In the genomic region with DNA sequence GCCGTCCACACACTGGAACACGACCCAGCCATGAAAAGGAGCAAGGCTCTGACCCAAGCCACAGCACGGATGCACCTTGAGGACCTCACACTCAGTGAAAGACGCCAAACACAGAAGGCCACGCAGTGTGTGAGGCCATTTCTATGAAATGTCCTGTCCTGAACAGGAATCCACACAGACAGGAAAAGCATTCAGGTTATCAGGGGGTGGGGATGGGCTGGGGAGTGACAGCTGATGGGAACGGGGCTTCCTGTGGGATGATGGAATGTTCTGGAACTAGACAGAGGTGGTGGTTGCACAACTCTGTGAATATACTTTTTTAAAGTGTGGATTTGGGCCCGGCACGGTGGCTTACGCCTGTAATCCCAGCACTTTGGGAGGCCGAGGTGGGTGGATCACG, we compare ENCODE assay signal across 19 cellular contexts. TPM values are rescaled to one million over a fixed set of nuclear protein-coding genes. Genes with fewer than 3 reads are reported as not detected.
DNase-seq lines count a peak whose midpoint lies in the region; ATAC-seq, FAIRE-seq and TF ChIP-seq lines count a peak whose summit lies in the region.
"Had no signal": no experiment of that assay in that cellular context is flagged by ENCODE, and none has a peak within 500 bp of the region (broad histone marks: within the 10 kb centered on the region; RNA-seq: fewer than 3 reads in every experiment).

No MANE protein-coding gene starts in this region.

- H2BK15ac ChIP-seq in H1 (ENCODE audit: low read length): no peak overlapping the region

- no peak overlapping the region for H4K5ac ChIP-seq in H1 (ENCODE audit: insufficient read length, low read depth, low read length)

- peaks cover 4 to 11% of the 10 kb centered on the region in 2 experiments for H4K20me1 ChIP-seq in H1 (replicated peaks in 1 of 2; ENCODE audit: control insufficient read depth in 1 of 2, insufficient read depth in 2 of 2, low read length in 2 of 2)

- H4K8ac ChIP-seq in H1 (ENCODE audit: extremely low read depth, insufficient read depth, low read length): 0 out of 2 replicates have a peak overlapping the region, but pooled peaks have one; percentile 0

- H3K4me2 ChIP-seq in H1 (ENCODE audit: insufficient read depth in 1 of 2, low read depth in 2 of 2, low read length in 2 of 2): no peak overlapping the region
- H3K4me2 ChIP-seq: KMS-11 had no signal

- no peaks in the 10 kb centered on the region for H3K36me3 ChIP-seq in CD8-positive, alpha-beta T cell (ENCODE audit: insufficient read depth, low read length)
- no peaks in the 10 kb centered on the region for H3K36me3 ChIP-seq in H1 (ENCODE audit: control insufficient read depth in 2 of 4, insufficient read depth in 4 of 4, low read length in 3 of 4)
- H3K36me3 ChIP-seq: pancreas had no signal

- H2BK120ac ChIP-seq in H1 (replicated peaks; ENCODE audit: low read depth, low read length): no peak overlapping the region

- peaks cover 41% of the 10 kb centered on the region for H3K4me1 ChIP-seq in CD8-positive, alpha-beta T cell (ENCODE audit: insufficient read depth, low read length)
- H3K4me1 ChIP-seq in H1 (replicated peaks in 1 of 4; ENCODE audit: control insufficient read depth in 3 of 4, insufficient read depth in 4 of 4, low read length in 3 of 4): peaks cover 0 to 16% (median 7%) of the 10 kb centered on the region in 4 experiments; a peak in 6 of 7 replicates
- H3K4me1 ChIP-seq: BE2C, pancreas had no signal

- no peak for TF ChIP-seq EP300 in H1 (IDR thresholded peaks at IDR 0.05; ENCODE audit: borderline replicate concordance in 1 of 2, low read depth in 2 of 2, low read length in 2 of 2)

- no peak overlapping the region for H4K91ac ChIP-seq in H1 (replicated peaks; ENCODE audit: insufficient read length, low read length)

- H3K79me2 ChIP-seq in H1 (ENCODE audit: control insufficient read depth in 1 of 2, insufficient read depth in 2 of 2, low read length in 2 of 2): no peaks in the 10 kb centered on the region; a peak in 1 of 4 replicates

- H3K9me3 Mint-ChIP-seq in CD8-positive, alpha-beta T cell: no peaks in the 10 kb centered on the region
- H3K9me3 Mint-ChIP-seq in natural killer cell treated with Interleukin-12 subunit alpha and Interleukin-12 subunit beta and Interleukin-15 and Interleukin-18, amount 100 ng/mL, for 72 hours: no peaks in the 10 kb centered on the region

- 93% methylated on average over 10 of the region's 11 CpGs; no CpG with 5 or more reads in 1 of the 2 experiments for WGBS in H1 (ENCODE audit: extremely low coverage in 1 of 2, insufficient coverage in 1 of 2, insufficient read length in 1 of 2, insufficient replicate concordance in 2 of 2, low coverage in 1 of 2, low lambda C conversion rate in 2 of 2, missing lambda C conversion rate in 1 of 2), 2 experiments

- no peak overlapping the region for H2AK5ac ChIP-seq in H1 (ENCODE audit: low read depth, low read length)

- intact Hi-C loops in CD8-positive, alpha-beta T cell (cut with DNase I, micrococcal nuclease): loop anchor here (5.0 kb wide), 2 partner anchors 37 to 58 kb away; a partner anchor contains a TSS

- DNase-seq in CD8-positive, alpha-beta T cell: no peak
- no peak for DNase-seq in T-helper 17 cell
- DNase-seq in H1 (ENCODE audit: low read depth in 1 of 2, low spot score in 2 of 2): no peak
- no peak for DNase-seq in natural killer cell treated with Interleukin-12 subunit alpha and Interleukin-12 subunit beta and Interleukin-15 and Interleukin-18, amount 100 ng/mL, for 72 hours (ENCODE audit: low spot score)
- DNase-seq in D341Med (ENCODE audit: low spot score): no peak
- DNase-seq in left lobe of liver (ENCODE audit: low spot score): no peak
- no peak for DNase-seq in HK-2 (ENCODE audit: unreplicated experiment)
- DNase-seq: anterior cingulate cortex, BE2C, dermis blood vessel endothelial cell, foreskin melanocyte, NCI-H1436, NCI-H345, pancreas, testis had no signal

- H3K4me1 Mint-ChIP-seq in CD8-positive, alpha-beta T cell (ENCODE audit: low read depth): peaks cover 26% of the 10 kb centered on the region
- peaks cover 21% of the 10 kb centered on the region for H3K4me1 Mint-ChIP-seq in T-helper 17 cell
- H3K4me1 Mint-ChIP-seq in natural killer cell treated with Interleukin-12 subunit alpha and Interleukin-12 subunit beta and Interleukin-15 and Interleukin-18, amount 100 ng/mL, for 72 hours (ENCODE audit: low read depth in 2 of 2): peaks cover 15 to 31% of the 10 kb centered on the region in 2 donors

- H3K36me3 Mint-ChIP-seq in CD8-positive, alpha-beta T cell: peaks cover 8% of the 10 kb centered on the region
- no peaks in the 10 kb centered on the region for H3K36me3 Mint-ChIP-seq in T-helper 17 cell (ENCODE audit: low read depth)
- H3K36me3 Mint-ChIP-seq in natural killer cell treated with Interleukin-12 subunit alpha and Interleukin-12 subunit beta and Interleukin-15 and Interleukin-18, amount 100 ng/mL, for 72 hours: no peaks in the 10 kb centered on the region

- no peak for TF ChIP-seq POLR2A in H1 (IDR thresholded peaks at IDR 0.05; ENCODE audit: control extremely low read depth in 1 of 2, low read depth in 2 of 2, low read length in 2 of 2)

- no peak overlapping the region for H3K9ac ChIP-seq in H1 (replicated peaks in 1 of 4; ENCODE audit: extremely low read depth in 1 of 4, low read depth in 3 of 4, low read length in 3 of 4)
- H3K9ac ChIP-seq: KMS-11 had no signal

- peaks cover 14% of the 10 kb centered on the region for H3K79me1 ChIP-seq in H1 (ENCODE audit: low read depth, low read length)

- no peak overlapping the region for H3K18ac ChIP-seq in H1 (ENCODE audit: extremely low read depth, low read length)

- FAIRE-seq in H1 (lab: Jason Lieb, UNC): no peak
- FAIRE-seq: pancreas had no signal

- ATAC-seq in CD8-positive, alpha-beta T cell: no peak
- ATAC-seq in T-helper 17 cell (no peak), left lobe of liver (no peak), GM18909 (IDR thresholded peaks at IDR 0.05; ENCODE audit: poor library complexity, unreplicated experiment) (no peak)
- no peak for ATAC-seq in natural killer cell treated with Interleukin-12 subunit alpha and Interleukin-12 subunit beta and Interleukin-15 and Interleukin-18, amount 100 ng/mL, for 72 hours
- ATAC-seq: pancreas had no signal

- no peak for TF ChIP-seq CTCF in CD8-positive, alpha-beta T cell (IDR thresholded peaks at IDR 0.05)
- no peak for TF ChIP-seq CTCF in H1 (IDR thresholded peaks at IDR 0.05; ENCODE audit: control extremely low read depth in 1 of 3, insufficient read depth in 1 of 3, low read depth in 1 of 3, low read length in 3 of 3)

- peak overlapping the region; percentile 52; the same call in 1 of the 2 replicates for H2BK5ac ChIP-seq in H1 (ENCODE audit: low read depth, low read length)

- H2BK12ac ChIP-seq in H1 (ENCODE audit: low read depth, low read length): peak overlapping the region; percentile 39; the same call in 1 of the 2 replicates

- TF ChIP-seq RAD21 in H1 (IDR thresholded peaks at IDR 0.05 in 1 of 2, conservative IDR thresholded peaks at IDR 0.05 in 1 of 2; ENCODE audit: low read depth in 2 of 2, low read length in 2 of 2): no peak

- no peak overlapping the region for H3K23ac ChIP-seq in H1 (ENCODE audit: insufficient read length)

- H3K23me2 ChIP-seq in H1 (ENCODE audit: low read depth, low read length): peaks cover 4% of the 10 kb centered on the region; the same call in 1 of the 2 replicates

- POLR2A ChIA-PET in CD8-positive, alpha-beta T cell (lab: Charles Lee): interaction anchor here (0.7 to 1.0 kb wide), 2 partner anchors 45 to 135 kb away, joined by 3 to 4 read pairs; a partner anchor contains a TSS
- POLR2A ChIA-PET in H1 (lab: Charles Lee; ENCODE audit: partially characterized antibody): interaction anchor here (0.8 to 1.1 kb wide), 2 partner anchors 30 to 82 kb away, joined by 3 read pairs; no protein-coding TSS in a partner anchor

- no peak overlapping the region for H2AFZ ChIP-seq in H1 (ENCODE audit: low read length)

- no peak overlapping the region for H2BK20ac ChIP-seq in H1 (ENCODE audit: low read length)

- no peak overlapping the region for H3K4me3 Mint-ChIP-seq in CD8-positive, alpha-beta T cell
- H3K4me3 Mint-ChIP-seq in T-helper 17 cell: no peak overlapping the region
- peak overlapping the region; percentile 85 for H3K4me3 Mint-ChIP-seq in natural killer cell treated with Interleukin-12 subunit alpha and Interleukin-12 subunit beta and Interleukin-15 and Interleukin-18, amount 100 ng/mL, for 72 hours

- CTCF ChIA-PET in CD8-positive, alpha-beta T cell (lab: Charles Lee): no interaction called here
- CTCF ChIA-PET in H1 (lab: Charles Lee; ENCODE audit: partially characterized antibody): interaction anchor here (0.7 to 2.3 kb wide), 9 partner anchors 10 to 89 kb away, joined by 3 to 13 read pairs (median 5); no protein-coding TSS in a partner anchor

- H3K9me3 ChIP-seq in CD8-positive, alpha-beta T cell (ENCODE audit: low read length): no peaks in the 10 kb centered on the region
- no peaks in the 10 kb centered on the region for H3K9me3 ChIP-seq in T-helper 17 cell (ENCODE audit: control insufficient read depth, low read length, poor library complexity, severe bottlenecking)
- H3K9me3 ChIP-seq in H1 (ENCODE audit: insufficient read depth in 2 of 2, low read depth in 1 of 2, low read length in 1 of 2): no peaks in the 10 kb centered on the region
- H3K9me3 ChIP-seq: BE2C, pancreas, testis had no signal

- H3K14ac ChIP-seq in H1 (ENCODE audit: insufficient read length): no peak overlapping the region

- no peak overlapping the region for H3K4ac ChIP-seq in H1 (replicated peaks; ENCODE audit: insufficient read length, low read depth, low read length)

- H3K4me3 ChIP-seq in CD8-positive, alpha-beta T cell (ENCODE audit: low read depth, low read length): no peak overlapping the region
- no peak overlapping the region for H3K4me3 ChIP-seq in H1 (ENCODE audit: extremely low read depth in 1 of 4, insufficient read depth in 2 of 4, low read depth in 3 of 4, low read length in 4 of 4)
- H3K4me3 ChIP-seq: pancreas, SK-N-MC, testis had no signal

- H3K56ac ChIP-seq in H1 (replicated peaks; ENCODE audit: insufficient read length, low read depth, low read length): no peak overlapping the region

- H3K27ac ChIP-seq in CD8-positive, alpha-beta T cell (ENCODE audit: low read depth, low read length): no peak overlapping the region
- no peak overlapping the region for H3K27ac ChIP-seq in H1 (ENCODE audit: low read depth, low read length)
- H3K27ac ChIP-seq: HL-60, KMS-11, pancreas, SK-N-MC, testis had no signal

- no peaks in the 10 kb centered on the region for H3K27me3 ChIP-seq in CD8-positive, alpha-beta T cell (ENCODE audit: insufficient read depth, low read length)
- no peaks in the 10 kb centered on the region for H3K27me3 ChIP-seq in H1 (replicated peaks in 1 of 4; ENCODE audit: control insufficient read depth in 3 of 4, extremely low read depth in 1 of 4, insufficient read depth in 3 of 4, low read length in 3 of 4)
- H3K27me3 ChIP-seq: BE2C, pancreas, testis had no signal

- H3K27me3 Mint-ChIP-seq in CD8-positive, alpha-beta T cell (ENCODE audit: low read depth): no peaks in the 10 kb centered on the region
- no peaks in the 10 kb centered on the region for H3K27me3 Mint-ChIP-seq in T-helper 17 cell
- no peaks in the 10 kb centered on the region for H3K27me3 Mint-ChIP-seq in natural killer cell treated with Interleukin-12 subunit alpha and Interleukin-12 subunit beta and Interleukin-15 and Interleukin-18, amount 100 ng/mL, for 72 hours

- H3K27ac Mint-ChIP-seq in CD8-positive, alpha-beta T cell: peak overlapping the region; percentile 18
- peak overlapping the region; percentile 78 for H3K27ac Mint-ChIP-seq in T-helper 17 cell
- peak overlapping the region; percentile 86 to 94 for H3K27ac Mint-ChIP-seq in natural killer cell treated with Interleukin-12 subunit alpha and Interleukin-12 subunit beta and Interleukin-15 and Interleukin-18, amount 100 ng/mL, for 72 hours

RNA-seq across cellular contexts. Expression of a gene that starts 30.6 kb away (rescaled TPM):
- total RNA-seq in CD8-positive, alpha-beta T cell: 100 to 1,000 TPM; 172 to 174 TPM
- total RNA-seq in T-helper 17 cell: 100 to 1,000 TPM; 184 to 187 TPM
- total RNA-seq in H1 (2021; fragmentation: NEBNext Ultra II Directional; extraction: Animal tissue kit (Norgen Biotek cat#: 25700)): 342 and 355 TPM in 2 replicates
- polyA plus RNA-seq in H1 (2011; rRNA removed): 693 and 947 TPM in 2 replicates
- 779 TPM for polyA plus RNA-seq in H1 (2011; cell fraction: cytosol; rRNA removed)
- 730 TPM for polyA plus RNA-seq in H1 (2011; cell fraction: nucleus; rRNA removed)
- polyA plus RNA-seq in H1 (2012, experiment 1 of 2): 475 to 711 TPM (median 640 TPM) in 4 replicates
- 958 TPM for polyA plus RNA-seq in H1 (2012, experiment 2 of 2)
- polyA plus RNA-seq in H1 (2013, experiment 1 of 2): 575 TPM
- polyA plus RNA-seq in H1 (2013, experiment 2 of 2): 562 TPM
- 186 and 191 TPM in 2 replicates for polyA minus RNA-seq in H1 (2011; rRNA and poly(A)+ RNA removed)
- 297 TPM for polyA minus RNA-seq in H1 (2011; cell fraction: cytosol; rRNA and poly(A)+ RNA removed)
- polyA minus RNA-seq in H1 (2011; cell fraction: nucleus; rRNA and poly(A)+ RNA removed): 155 TPM
- 100 to 1,000 TPM in 1 of 2 donors, 10 to 100 TPM in 1; 86.4 to 174 TPM for total RNA-seq in natural killer cell treated with Interleukin-12 subunit alpha and Interleukin-12 subunit beta and Interleukin-15 and Interleukin-18, amount 100 ng/mL, for 72 hours
- total RNA-seq in left lobe of liver: 247 TPM

RNA-seq across cellular contexts. Expression of a gene that starts 39.3 kb away (rescaled TPM):
- total RNA-seq in CD8-positive, alpha-beta T cell: 10 to 100 TPM; 75.3 to 76.2 TPM
- total RNA-seq in T-helper 17 cell (10 to 100 TPM; 63.8 to 81.4 TPM), left lobe of liver (143 TPM)
- 274 and 281 TPM in 2 replicates for total RNA-seq in H1 (2021; fragmentation: NEBNext Ultra II Directional; extraction: Animal tissue kit (Norgen Biotek cat#: 25700))
- 381 and 483 TPM in 2 replicates for polyA plus RNA-seq in H1 (2011; rRNA removed)
- 378 TPM for polyA plus RNA-seq in H1 (2011; cell fraction: cytosol; rRNA removed)
- polyA plus RNA-seq in H1 (2011; cell fraction: nucleus; rRNA removed): 283 TPM
- 286 to 416 TPM (median 379 TPM) in 4 replicates for polyA plus RNA-seq in H1 (2012, experiment 1 of 2)
- 296 TPM for polyA plus RNA-seq in H1 (2012, experiment 2 of 2)
- polyA plus RNA-seq in H1 (2013, experiment 1 of 2): 195 TPM
- 204 TPM for polyA plus RNA-seq in H1 (2013, experiment 2 of 2)
- polyA minus RNA-seq in H1 (2011; rRNA and poly(A)+ RNA removed): 110 and 140 TPM in 2 replicates
- 128 TPM for polyA minus RNA-seq in H1 (2011; cell fraction: cytosol; rRNA and poly(A)+ RNA removed)
- 125 TPM for polyA minus RNA-seq in H1 (2011; cell fraction: nucleus; rRNA and poly(A)+ RNA removed)
- 100 to 1,000 TPM; 168 to 241 TPM for total RNA-seq in natural killer cell treated with Interleukin-12 subunit alpha and Interleukin-12 subunit beta and Interleukin-15 and Interleukin-18, amount 100 ng/mL, for 72 hours

RNA-seq across cellular contexts. Expression of a gene that starts 39.6 kb away (rescaled TPM):
- total RNA-seq in CD8-positive, alpha-beta T cell: 100 to 1,000 TPM; 123 to 134 TPM
- 100 to 1,000 TPM in 1 of 2 donors, 10 to 100 TPM in 1; 85.4 to 106 TPM for total RNA-seq in T-helper 17 cell
- 31.4 and 37.4 TPM in 2 replicates for total RNA-seq in H1 (2021; fragmentation: NEBNext Ultra II Directional; extraction: Animal tissue kit (Norgen Biotek cat#: 25700))
- 12.2 and 21.3 TPM in 2 replicates for polyA plus RNA-seq in H1 (2011; rRNA removed)
- polyA plus RNA-seq in H1 (2011; cell fraction: cytosol; rRNA removed): 12.8 TPM
- polyA plus RNA-seq in H1 (2011; cell fraction: nucleus; rRNA removed): 67.3 TPM
- 21.4 to 33.6 TPM (median 24.5 TPM) in 4 replicates for polyA plus RNA-seq in H1 (2012, experiment 1 of 2)
- polyA plus RNA-seq in H1 (2012, experiment 2 of 2): 13.6 TPM
- polyA plus RNA-seq in H1 (2013, experiment 1 of 2): 16.0 TPM
- 14.4 TPM for polyA plus RNA-seq in H1 (2013, experiment 2 of 2)
- 10.0 and 10.6 TPM in 2 replicates for polyA minus RNA-seq in H1 (2011; rRNA and poly(A)+ RNA removed)
- polyA minus RNA-seq in H1 (2011; cell fraction: cytosol; rRNA and poly(A)+ RNA removed): 23.1 TPM
- 23.4 TPM for polyA minus RNA-seq in H1 (2011; cell fraction: nucleus; rRNA and poly(A)+ RNA removed)
- 100 to 1,000 TPM; 204 to 205 TPM for total RNA-seq in natural killer cell treated with Interleukin-12 subunit alpha and Interleukin-12 subunit beta and Interleukin-15 and Interleukin-18, amount 100 ng/mL, for 72 hours
- 22.6 TPM for total RNA-seq in left lobe of liver

Comparison
In these comparisons a context has a peak if more than half of its experiments do, and no peak if none do; other contexts are left out.
1. H3K27ac Mint-ChIP-seq: peak in every context shown above with its lines; median percentile 90 in natural killer cell treated with Interleukin-12 subunit alpha and Interleukin-12 subunit beta and Interleukin-15 and Interleukin-18, amount 100 ng/mL, for 72 hours; 78 in T-helper 17 cell; 18 in CD8-positive, alpha-beta T cell.